Comparison of ENCODE assay signal across 38 cellular contexts in genomic region chr18:35771172-35771571, GRCh38.
"Had no signal": no experiment of that assay in that cellular context is flagged by ENCODE, and none has a peak within 500 bp of the region (broad histone marks: within the 10 kb centered on the region; RNA-seq: fewer than 3 reads in every experiment).

No MANE protein-coding gene starts in this region.

- H3K27ac Mint-ChIP-seq: activated naive CD4-positive, alpha-beta T cell treated with anti-CD3 and anti-CD28 coated beads for 36 hours; activated naive CD4-positive, alpha-beta T cell treated with anti-CD3 and anti-CD28 coated beads, Interleukin-2, amount 10 ng/mL, durations not matched to agents 7 days and 5 days; activated naive CD4-positive, alpha-beta T cell treated with anti-CD3 and anti-CD28 coated beads, Interleukin-2, amount 50 U/mL, for 24 hours; activated naive CD4-positive, alpha-beta T cell treated with anti-CD3 and anti-CD28 coated beads, Interleukin-2, amount 50 U/mL, for 72 hours; activated naive CD8-positive, alpha-beta T cell; activated naive CD8-positive, alpha-beta T cell treated with anti-CD3 and anti-CD28 coated beads for 36 hours; activated naive CD8-positive, alpha-beta T cell treated with anti-CD3 and anti-CD28 coated beads, Interleukin-2, amount 10 ng/mL, durations not matched to agents 7 days and 5 days; activated naive CD8-positive, alpha-beta T cell treated with anti-CD3 and anti-CD28 coated beads, Interleukin-2, amount 50 U/mL, for 24 hours; activated T-cell treated with anti-CD3 and anti-CD28 coated beads, Interleukin-2, amount 50 U/mL, for 24 hours; activated T-cell treated with anti-CD3 and anti-CD28 coated beads, Interleukin-2, amount 50 U/mL, for 72 hours; activated T-helper 1 cell treated with anti-CD3 and anti-CD28 coated beads, Interleukin-12 subunit alpha, Interleukin-12 subunit beta, Interleukin-2, Interleukin-4 antibody, amounts not matched to agents 30 ng/mL and 10 ng/mL and 1 ng/mL, durations not matched to agents 14 hours and 24 hours and 36 hours; activated T-helper 17 cell treated with anti-CD3 and anti-CD28 coated beads, Interleukin-2, amount 50 U/mL, for 72 hours; activated T-helper 2 cell treated with anti-CD3 and anti-CD28 coated beads, Interferon-gamma antibody, Interleukin-2, Interleukin-4, amounts not matched to agents 10 μg/mL and 5 μg/mL and 100 μg/mL, durations not matched to agents 14 hours and 24 hours and 36 hours; brain had no signal

- H3K36me3 Mint-ChIP-seq: activated naive CD4-positive, alpha-beta T cell treated with anti-CD3 and anti-CD28 coated beads, Interleukin-2, amount 10 ng/mL, durations not matched to agents 7 days and 5 days; activated naive CD4-positive, alpha-beta T cell treated with anti-CD3 and anti-CD28 coated beads, Interleukin-2, amount 50 U/mL, for 24 hours; activated naive CD4-positive, alpha-beta T cell treated with anti-CD3 and anti-CD28 coated beads, Interleukin-2, amount 50 U/mL, for 72 hours; activated naive CD8-positive, alpha-beta T cell; activated naive CD8-positive, alpha-beta T cell treated with anti-CD3 and anti-CD28 coated beads for 36 hours; activated naive CD8-positive, alpha-beta T cell treated with anti-CD3 and anti-CD28 coated beads, Interleukin-2, amount 10 ng/mL, durations not matched to agents 7 days and 5 days; brain had no signal

- ATAC-seq: body of pancreas had no signal

- H3K4me3 Mint-ChIP-seq: activated naive CD4-positive, alpha-beta T cell treated with anti-CD3 and anti-CD28 coated beads for 36 hours; activated naive CD4-positive, alpha-beta T cell treated with anti-CD3 and anti-CD28 coated beads, Interleukin-2, amount 10 ng/mL, durations not matched to agents 7 days and 5 days; activated naive CD4-positive, alpha-beta T cell treated with anti-CD3 and anti-CD28 coated beads, Interleukin-2, amount 50 U/mL, for 24 hours; activated naive CD8-positive, alpha-beta T cell; activated naive CD8-positive, alpha-beta T cell treated with anti-CD3 and anti-CD28 coated beads for 36 hours; activated naive CD8-positive, alpha-beta T cell treated with anti-CD3 and anti-CD28 coated beads, Interleukin-2, amount 10 ng/mL, durations not matched to agents 7 days and 5 days; activated naive CD8-positive, alpha-beta T cell treated with anti-CD3 and anti-CD28 coated beads, Interleukin-2, amount 50 U/mL, for 24 hours; activated T-cell treated with anti-CD3 and anti-CD28 coated beads, Interleukin-2, amount 50 U/mL, for 24 hours; activated T-cell treated with anti-CD3 and anti-CD28 coated beads, Interleukin-2, amount 50 U/mL, for 4 hours; activated T-cell treated with anti-CD3 and anti-CD28 coated beads, Interleukin-2, amount 50 U/mL, for 72 hours; activated T-helper 1 cell treated with anti-CD3 and anti-CD28 coated beads, Interleukin-12 subunit alpha, Interleukin-12 subunit beta, Interleukin-2, Interleukin-4 antibody, amounts not matched to agents 30 ng/mL and 10 ng/mL and 1 ng/mL, durations not matched to agents 14 hours and 24 hours and 36 hours; activated T-helper 17 cell treated with anti-CD3 and anti-CD28 coated beads, Interleukin-2, amount 50 U/mL, for 72 hours; brain; central memory CD8-positive, alpha-beta T cell had no signal

- H3K27ac ChIP-seq: adrenal gland, ascending aorta, body of pancreas, brain microvascular endothelial cell, breast epithelium, cardiac muscle cell had no signal

- H3K4me1 ChIP-seq: ascending aorta, body of pancreas, breast epithelium had no signal

- H3K27me3 ChIP-seq: adrenal gland, ascending aorta, body of pancreas, brain microvascular endothelial cell, breast epithelium, cardiac muscle cell had no signal

- H3K27me3 Mint-ChIP-seq: activated naive CD4-positive, alpha-beta T cell treated with anti-CD3 and anti-CD28 coated beads, Interleukin-2, amount 10 ng/mL, durations not matched to agents 7 days and 5 days had no signal

- H3K36me3 ChIP-seq: adrenal gland, ascending aorta, brain microvascular endothelial cell, breast epithelium, cardiac muscle cell had no signal

- H3K4me3 ChIP-seq: adrenal gland, ascending aorta, body of pancreas, breast epithelium, cardiac muscle cell had no signal

- DNase-seq: activated effector memory CD4-positive, alpha-beta T cell treated with anti-CD3 and anti-CD28 coated beads, Interleukin-2, amount 50 U/mL, for 16 hours; activated effector memory CD4-positive, alpha-beta T cell treated with Interleukin-2 at 50 U/mL for 16 hours; activated gamma-delta T cell; activated gamma-delta T cell treated with Interleukin-2 at 50 U/mL for 16 hours; activated naive CD4-positive, alpha-beta T cell; activated naive CD4-positive, alpha-beta T cell treated with anti-CD3 and anti-CD28 coated beads, Interleukin-2, amount 10 ng/mL, durations not matched to agents 7 days and 5 days; activated naive CD4-positive, alpha-beta T cell treated with anti-CD3 and anti-CD28 coated beads, Interleukin-2, amount 50 U/mL, for 16 hours; activated naive CD4-positive, alpha-beta T cell treated with Interleukin-2 at 50 U/mL for 16 hours; activated naive CD8-positive, alpha-beta T cell treated with anti-CD3 and anti-CD28 coated beads for 36 hours; activated naive CD8-positive, alpha-beta T cell treated with anti-CD3 and anti-CD28 coated beads, Interleukin-2, amount 10 ng/mL, durations not matched to agents 7 days and 5 days; activated naive CD8-positive, alpha-beta T cell treated with anti-CD3 and anti-CD28 coated beads, Interleukin-2, amount 50 U/mL, for 24 hours; activated T-cell treated with anti-CD3 and anti-CD28 coated beads for 4 hours; activated T-cell treated with anti-CD3 and anti-CD28 coated beads, Interleukin-2, amount 50 U/mL, for 1 hour; activated T-cell treated with anti-CD3 and anti-CD28 coated beads, Interleukin-2, amount 50 U/mL, for 24 hours; activated T-cell treated with anti-CD3 and anti-CD28 coated beads, Interleukin-2, amount 50 U/mL, for 4 hours; activated T-cell treated with anti-CD3 and anti-CD28 coated beads, Interleukin-2, amount 50 U/mL, for 48 hours; activated T-cell treated with anti-CD3 and anti-CD28 coated beads, Interleukin-2, amount 50 U/mL, for 72 hours; adrenal gland; amniotic stem cell; amygdala; anterior cingulate cortex; body of pancreas; brain microvascular endothelial cell; caudate nucleus; central memory CD4-positive, alpha-beta T cell; cerebellar nuclear complex had no signal

- H3K9me3 ChIP-seq: adrenal gland, ascending aorta, body of pancreas, breast epithelium had no signal

- H3K4me1 Mint-ChIP-seq: activated naive CD4-positive, alpha-beta T cell treated with anti-CD3 and anti-CD28 coated beads, Interleukin-2, amount 10 ng/mL, durations not matched to agents 7 days and 5 days; activated naive CD4-positive, alpha-beta T cell treated with anti-CD3 and anti-CD28 coated beads, Interleukin-2, amount 50 U/mL, for 24 hours; activated naive CD8-positive, alpha-beta T cell treated with anti-CD3 and anti-CD28 coated beads for 36 hours; activated naive CD8-positive, alpha-beta T cell treated with anti-CD3 and anti-CD28 coated beads, Interleukin-2, amount 50 U/mL, for 24 hours; activated T-helper 17 cell treated with anti-CD3 and anti-CD28 coated beads, Interleukin-2, amount 50 U/mL, for 72 hours; central memory CD8-positive, alpha-beta T cell had no signal

- H3K9me3 Mint-ChIP-seq: activated naive CD4-positive, alpha-beta T cell treated with anti-CD3 and anti-CD28 coated beads for 36 hours; activated naive CD4-positive, alpha-beta T cell treated with anti-CD3 and anti-CD28 coated beads, Interleukin-2, amount 10 ng/mL, durations not matched to agents 7 days and 5 days; activated naive CD4-positive, alpha-beta T cell treated with anti-CD3 and anti-CD28 coated beads, Interleukin-2, amount 50 U/mL, for 24 hours; activated naive CD4-positive, alpha-beta T cell treated with anti-CD3 and anti-CD28 coated beads, Interleukin-2, amount 50 U/mL, for 72 hours; activated naive CD8-positive, alpha-beta T cell treated with anti-CD3 and anti-CD28 coated beads for 36 hours; activated naive CD8-positive, alpha-beta T cell treated with anti-CD3 and anti-CD28 coated beads, Interleukin-2, amount 10 ng/mL, durations not matched to agents 7 days and 5 days; activated naive CD8-positive, alpha-beta T cell treated with anti-CD3 and anti-CD28 coated beads, Interleukin-2, amount 50 U/mL, for 24 hours; activated T-cell treated with anti-CD3 and anti-CD28 coated beads, Interleukin-2, amount 50 U/mL, for 4 hours; activated T-helper 1 cell treated with anti-CD3 and anti-CD28 coated beads, Interleukin-12 subunit alpha, Interleukin-12 subunit beta, Interleukin-2, Interleukin-4 antibody, amounts not matched to agents 30 ng/mL and 10 ng/mL and 1 ng/mL, durations not matched to agents 14 hours and 24 hours and 36 hours; activated T-helper 17 cell treated with anti-CD3 and anti-CD28 coated beads, Interleukin-2, amount 50 U/mL, for 72 hours; activated T-helper 2 cell treated with anti-CD3 and anti-CD28 coated beads, Interferon-gamma antibody, Interleukin-2, Interleukin-4, amounts not matched to agents 10 μg/mL and 5 μg/mL and 100 μg/mL, durations not matched to agents 14 hours and 24 hours and 36 hours; brain; central memory CD8-positive, alpha-beta T cell had no signal
